ENCODE assay signal across 11 cellular contexts in genomic region chr1:162541619-162542141, GRCh38. TPM values are rescaled to one million over a fixed set of nuclear protein-coding genes. Genes with fewer than 3 reads are reported as not detected.
A peak's percentile ranks its signal among the peaks of the same experiment; 100 is the strongest.
DNase-seq lines count a peak whose midpoint lies in the region; ATAC-seq and TF ChIP-seq lines count a peak whose summit lies in the region.
"Had no signal": no experiment of that assay in that cellular context is flagged by ENCODE, and none has a peak within 500 bp of the region (broad histone marks: within the 10 kb centered on the region; RNA-seq: fewer than 3 reads in every experiment).

No MANE protein-coding gene starts in this region.

- peaks cover 5% of the 10 kb centered on the region; the same call in 1 of the 2 replicates for H3K9me3 Mint-ChIP-seq in HFFc6

- peak overlapping the region; percentile 74 for H3K4me3 Mint-ChIP-seq in HFFc6

- DNase-seq in HFFc6 (peak; percentile 98), breast epithelium (ENCODE audit: low spot score in 2 of 2) (no peak), kidney epithelial cell (ENCODE audit: low read depth) (peak; percentile 65), stromal cell of bone marrow (ENCODE audit: low read depth) (peak; percentile 96), dorsolateral prefrontal cortex (no peak), iPS-NIHi11 (ENCODE audit: low spot score) (no peak), GM13976 (ENCODE audit: low spot score) (no peak)
- DNase-seq: mesendoderm, NCI-H2227 treated with DMSO at 0.1 percent for 48 hours had no signal

- TF ChIP-seq CTCF in HFFc6 (IDR thresholded peaks at IDR 0.05) (no peak), breast epithelium (IDR thresholded peaks at IDR 0.05) (no peak), kidney epithelial cell (IDR thresholded peaks at IDR 0.05; ENCODE audit: insufficient read depth, low read length, poor library complexity, severe bottlenecking) (no peak), dorsolateral prefrontal cortex (IDR thresholded peaks at IDR 0.05 in 54 of 56, conservative IDR thresholded peaks at IDR 0.05 in 2 of 56; ENCODE audit: low read depth in 1 of 56, partially characterized antibody in 56 of 56) (no peak), GM13976 (IDR thresholded peaks at IDR 0.05; ENCODE audit: borderline replicate concordance, control extremely low read depth, extremely low read depth, insufficient read depth, missing control alignments) (no peak)

- in situ Hi-C loops in GM13976 (cut with MboI; ENCODE audit: low sequenced_read_pairs, unreplicated experiment), result no loop called here

- H3K27ac ChIP-seq in breast epithelium, result peak overlapping the region; percentile 57 to 75
- peak overlapping the region in 3 of 59 donors; percentile 4 to 48 (median 36) for H3K27ac ChIP-seq in dorsolateral prefrontal cortex
- H3K27ac ChIP-seq: VCaP had no signal

- no peaks in the 10 kb centered on the region for H3K36me3 ChIP-seq in breast epithelium
- no peaks in the 10 kb centered on the region for H3K36me3 ChIP-seq in kidney epithelial cell (ENCODE audit: control insufficient read depth, insufficient read depth, low read length)

- H3K27ac Mint-ChIP-seq in HFFc6, result peak overlapping the region; percentile 88

- no peak for TF ChIP-seq POLR2A in breast epithelium (IDR thresholded peaks at IDR 0.05)

- peaks cover 19% of the 10 kb centered on the region for H3K36me3 Mint-ChIP-seq in HFFc6 (ENCODE audit: low read depth)

- H3K4me1 Mint-ChIP-seq in HFFc6 (ENCODE audit: low read depth), result peaks cover 56% of the 10 kb centered on the region

- intact Hi-C loops in breast epithelium (cut with DNase I; ENCODE audit: low total_unique reads) (no loop called here), dorsolateral prefrontal cortex (cut with DNase I) (no loop called here)

- H3K27me3 ChIP-seq in breast epithelium (no peaks in the 10 kb centered on the region), kidney epithelial cell (ENCODE audit: control insufficient read depth, insufficient read depth, low read length) (no peaks in the 10 kb centered on the region), dorsolateral prefrontal cortex (no peaks in the 10 kb centered on the region)

- H3K4me1 ChIP-seq in breast epithelium, result no peaks in the 10 kb centered on the region

- peaks cover 0 to 5% of the 10 kb centered on the region in 2 donors for H3K9me3 ChIP-seq in breast epithelium

- ATAC-seq in HG03442 (IDR thresholded peaks at IDR 0.05; ENCODE audit: unreplicated experiment), result no peak

- H3K4me3 ChIP-seq in breast epithelium, result no peak overlapping the region
- H3K4me3 ChIP-seq in kidney epithelial cell (ENCODE audit: low read depth, low read length), result no peak overlapping the region
- no peak overlapping the region for H3K4me3 ChIP-seq in dorsolateral prefrontal cortex

- H3K27me3 Mint-ChIP-seq in HFFc6 (ENCODE audit: insufficient read depth), result no peaks in the 10 kb centered on the region

RNA-seq across cellular contexts. Expression of gene UAP1, which starts 19.8 kb away (rescaled TPM):
- total RNA-seq in HFFc6 (2021; fragmentation: NEBNext Ultra II Directional; extraction: Animal tissue kit (Norgen Biotek cat#: 25700)), result 100 to 1,000 TPM; 105 to 192 (median 117) TPM
- 100 to 1,000 TPM; 123 to 190 (median 128) TPM for total RNA-seq in breast epithelium
- 44.9 and 55.4 TPM in 2 replicates for total RNA-seq in kidney epithelial cell
- 10 to 100 TPM; 15.1 to 51.8 (median 31.0) TPM for total RNA-seq in dorsolateral prefrontal cortex

RNA-seq across cellular contexts. Expression of gene UHMK1, which starts 44.1 kb away (rescaled TPM):
- 100 to 1,000 TPM in 4 of 6 experiments, 10 to 100 TPM in 2; 97.6 to 121 (median 105) TPM for total RNA-seq in HFFc6 (2021; fragmentation: NEBNext Ultra II Directional; extraction: Animal tissue kit (Norgen Biotek cat#: 25700))
- total RNA-seq in breast epithelium, result 10 to 100 TPM; 44.9 to 68.9 (median 63.8) TPM
- total RNA-seq in kidney epithelial cell, result 56.5 and 61.2 TPM in 2 replicates
- total RNA-seq in dorsolateral prefrontal cortex, result 10 to 100 TPM; 37.6 to 89.4 (median 64.2) TPM

Comparison
In these comparisons a context has a peak if more than half of its experiments do, and no peak if none do; other contexts are left out.
1. DNase-seq: peak in HFFc6 (single experiment), kidney epithelial cell (single experiment) and stromal cell of bone marrow (single experiment); none in breast epithelium (0 of 2), dorsolateral prefrontal cortex (0 of 10), iPS-NIHi11 (single experiment) and GM13976 (single experiment).